1 cellular context compared by ENCODE assay signal in genomic region chr16:62625291-62625690, GRCh38.
A peak's percentile ranks its signal among the peaks of the same experiment; 100 is the strongest.
TF ChIP-seq lines count a peak whose summit lies in the region.

No MANE protein-coding gene starts in this region.

TF ChIP-seq in PFSK-1, 5 proteins besides CTCF, POLR2A, EP300 and RAD21 (continued from another document):
- 0 out of 2 replicates have a peak, but pooled peaks have one; percentile 46 for TF ChIP-seq POLR2AphosphoS5 (IDR thresholded peaks at IDR 0.05; ENCODE audit: low read depth, low read length)
